1 cellular context compared by ENCODE assay signal in the genomic region with DNA sequence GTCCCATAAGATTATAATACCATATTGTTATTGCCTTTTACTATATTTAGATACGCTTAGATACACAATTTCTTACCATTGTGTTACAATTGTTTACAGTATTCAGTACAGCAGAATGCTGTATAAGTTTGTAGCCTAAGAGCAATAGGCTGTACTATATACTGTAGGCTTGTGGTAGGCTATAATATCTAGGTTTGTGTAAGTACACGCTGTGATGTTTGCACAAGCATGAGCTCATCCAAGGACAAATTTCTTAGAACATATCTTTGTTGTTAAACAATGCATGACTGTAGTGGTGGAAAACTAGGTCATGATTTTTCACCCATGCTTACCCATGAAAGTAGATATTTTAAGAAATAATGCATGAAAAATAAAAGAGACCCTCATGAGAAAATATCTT.
TF ChIP-seq lines count a peak whose summit lies in the region.

No MANE protein-coding gene starts in this region.

TF ChIP-seq in HepG2, 621 proteins besides CTCF, POLR2A, EP300 and RAD21 (continued from another document and continues in another):
- TF ChIP-seq, protein P1, sequence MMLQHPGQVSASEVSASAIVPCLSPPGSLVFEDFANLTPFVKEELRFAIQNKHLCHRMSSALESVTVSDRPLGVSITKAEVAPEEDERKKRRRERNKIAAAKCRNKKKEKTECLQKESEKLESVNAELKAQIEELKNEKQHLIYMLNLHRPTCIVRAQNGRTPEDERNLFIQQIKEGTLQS (CRISPR knock-in tag; IDR thresholded peaks at IDR 0.05): peak; percentile 74; the same call in 1 of the 2 replicates
- no peak for TF ChIP-seq ASH2L (IDR thresholded peaks at IDR 0.05; ENCODE audit: insufficient read length, low read depth, low read length)
- TF ChIP-seq, protein P2, sequence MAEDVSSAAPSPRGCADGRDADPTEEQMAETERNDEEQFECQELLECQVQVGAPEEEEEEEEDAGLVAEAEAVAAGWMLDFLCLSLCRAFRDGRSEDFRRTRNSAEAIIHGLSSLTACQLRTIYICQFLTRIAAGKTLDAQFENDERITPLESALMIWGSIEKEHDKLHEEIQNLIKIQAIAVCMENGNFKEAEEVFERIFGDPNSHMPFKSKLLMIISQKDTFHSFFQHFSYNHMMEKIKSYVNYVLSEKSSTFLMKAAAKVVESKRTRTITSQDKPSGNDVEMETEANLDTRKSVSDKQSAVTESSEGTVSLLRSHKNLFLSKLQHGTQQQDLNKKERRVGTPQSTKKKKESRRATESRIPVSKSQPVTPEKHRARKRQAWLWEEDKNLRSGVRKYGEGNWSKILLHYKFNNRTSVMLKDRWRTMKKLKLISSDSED (CRISPR knock-in tag; IDR thresholded peaks at IDR 0.05): no peak
- no peak for TF ChIP-seq MLLT10 (CRISPR knock-in tag; IDR thresholded peaks at IDR 0.05)
- no peak for TF ChIP-seq GZF1 (CRISPR knock-in tag; IDR thresholded peaks at IDR 0.05)
- TF ChIP-seq NAIF1 (CRISPR knock-in tag; IDR thresholded peaks at IDR 0.05; ENCODE audit: borderline replicate concordance): no peak
- TF ChIP-seq BCL6 (CRISPR knock-in tag; IDR thresholded peaks at IDR 0.05): peak; percentile 60
- TF ChIP-seq IKZF1 (IDR thresholded peaks at IDR 0.05): no peak
- TF ChIP-seq, protein P3, sequence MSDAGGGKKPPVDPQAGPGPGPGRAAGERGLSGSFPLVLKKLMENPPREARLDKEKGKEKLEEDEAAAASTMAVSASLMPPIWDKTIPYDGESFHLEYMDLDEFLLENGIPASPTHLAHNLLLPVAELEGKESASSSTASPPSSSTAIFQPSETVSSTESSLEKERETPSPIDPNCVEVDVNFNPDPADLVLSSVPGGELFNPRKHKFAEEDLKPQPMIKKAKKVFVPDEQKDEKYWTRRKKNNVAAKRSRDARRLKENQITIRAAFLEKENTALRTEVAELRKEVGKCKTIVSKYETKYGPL (CRISPR knock-in tag; IDR thresholded peaks at IDR 0.05): no peak
- no peak for TF ChIP-seq HNRNPK (IDR thresholded peaks at IDR 0.05; ENCODE audit: low read depth, low read length, poor library complexity, severe bottlenecking)
- no peak for TF ChIP-seq KDM4B (CRISPR knock-in tag; IDR thresholded peaks at IDR 0.05)
- TF ChIP-seq SOX6 (IDR thresholded peaks at IDR 0.05): no peak
- TF ChIP-seq SOX6 (CRISPR knock-in tag; IDR thresholded peaks at IDR 0.05): peak; percentile 75
- TF ChIP-seq, protein P4, sequence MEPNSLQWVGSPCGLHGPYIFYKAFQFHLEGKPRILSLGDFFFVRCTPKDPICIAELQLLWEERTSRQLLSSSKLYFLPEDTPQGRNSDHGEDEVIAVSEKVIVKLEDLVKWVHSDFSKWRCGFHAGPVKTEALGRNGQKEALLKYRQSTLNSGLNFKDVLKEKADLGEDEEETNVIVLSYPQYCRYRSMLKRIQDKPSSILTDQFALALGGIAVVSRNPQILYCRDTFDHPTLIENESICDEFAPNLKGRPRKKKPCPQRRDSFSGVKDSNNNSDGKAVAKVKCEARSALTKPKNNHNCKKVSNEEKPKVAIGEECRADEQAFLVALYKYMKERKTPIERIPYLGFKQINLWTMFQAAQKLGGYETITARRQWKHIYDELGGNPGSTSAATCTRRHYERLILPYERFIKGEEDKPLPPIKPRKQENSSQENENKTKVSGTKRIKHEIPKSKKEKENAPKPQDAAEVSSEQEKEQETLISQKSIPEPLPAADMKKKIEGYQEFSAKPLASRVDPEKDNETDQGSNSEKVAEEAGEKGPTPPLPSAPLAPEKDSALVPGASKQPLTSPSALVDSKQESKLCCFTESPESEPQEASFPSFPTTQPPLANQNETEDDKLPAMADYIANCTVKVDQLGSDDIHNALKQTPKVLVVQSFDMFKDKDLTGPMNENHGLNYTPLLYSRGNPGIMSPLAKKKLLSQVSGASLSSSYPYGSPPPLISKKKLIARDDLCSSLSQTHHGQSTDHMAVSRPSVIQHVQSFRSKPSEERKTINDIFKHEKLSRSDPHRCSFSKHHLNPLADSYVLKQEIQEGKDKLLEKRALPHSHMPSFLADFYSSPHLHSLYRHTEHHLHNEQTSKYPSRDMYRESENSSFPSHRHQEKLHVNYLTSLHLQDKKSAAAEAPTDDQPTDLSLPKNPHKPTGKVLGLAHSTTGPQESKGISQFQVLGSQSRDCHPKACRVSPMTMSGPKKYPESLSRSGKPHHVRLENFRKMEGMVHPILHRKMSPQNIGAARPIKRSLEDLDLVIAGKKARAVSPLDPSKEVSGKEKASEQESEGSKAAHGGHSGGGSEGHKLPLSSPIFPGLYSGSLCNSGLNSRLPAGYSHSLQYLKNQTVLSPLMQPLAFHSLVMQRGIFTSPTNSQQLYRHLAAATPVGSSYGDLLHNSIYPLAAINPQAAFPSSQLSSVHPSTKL (CRISPR knock-in tag; IDR thresholded peaks at IDR 0.05): peak; percentile 83
- TF ChIP-seq SYNCRIP (IDR thresholded peaks at IDR 0.05; ENCODE audit: insufficient read depth, low read depth, low read length): no peak
- TF ChIP-seq, protein P5, sequence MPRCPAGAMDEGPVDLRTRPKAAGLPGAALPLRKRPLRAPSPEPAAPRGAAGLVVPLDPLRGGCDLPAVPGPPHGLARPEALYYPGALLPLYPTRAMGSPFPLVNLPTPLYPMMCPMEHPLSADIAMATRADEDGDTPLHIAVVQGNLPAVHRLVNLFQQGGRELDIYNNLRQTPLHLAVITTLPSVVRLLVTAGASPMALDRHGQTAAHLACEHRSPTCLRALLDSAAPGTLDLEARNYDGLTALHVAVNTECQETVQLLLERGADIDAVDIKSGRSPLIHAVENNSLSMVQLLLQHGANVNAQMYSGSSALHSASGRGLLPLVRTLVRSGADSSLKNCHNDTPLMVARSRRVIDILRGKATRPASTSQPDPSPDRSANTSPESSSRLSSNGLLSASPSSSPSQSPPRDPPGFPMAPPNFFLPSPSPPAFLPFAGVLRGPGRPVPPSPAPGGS (CRISPR knock-in tag; IDR thresholded peaks at IDR 0.05): no peak
- 0 out of 2 replicates have a peak, but pooled peaks have one; percentile 53 for TF ChIP-seq JUND (CRISPR knock-in tag; IDR thresholded peaks at IDR 0.05)
- no peak for TF ChIP-seq KAT2B (IDR thresholded peaks at IDR 0.05; ENCODE audit: borderline replicate concordance, low read depth, low read length)
- no peak for TF ChIP-seq TAF1 (CRISPR knock-in tag; IDR thresholded peaks at IDR 0.05)
- TF ChIP-seq ZNF737 (CRISPR knock-in tag; IDR thresholded peaks at IDR 0.05; ENCODE audit: borderline replicate concordance): no peak
- no peak for TF ChIP-seq ZNF484 (CRISPR knock-in tag; IDR thresholded peaks at IDR 0.05; ENCODE audit: borderline replicate concordance, low read depth)
- no peak for TF ChIP-seq ZNF263 (CRISPR knock-in tag; IDR thresholded peaks at IDR 0.05)
- TF ChIP-seq, protein P6, sequence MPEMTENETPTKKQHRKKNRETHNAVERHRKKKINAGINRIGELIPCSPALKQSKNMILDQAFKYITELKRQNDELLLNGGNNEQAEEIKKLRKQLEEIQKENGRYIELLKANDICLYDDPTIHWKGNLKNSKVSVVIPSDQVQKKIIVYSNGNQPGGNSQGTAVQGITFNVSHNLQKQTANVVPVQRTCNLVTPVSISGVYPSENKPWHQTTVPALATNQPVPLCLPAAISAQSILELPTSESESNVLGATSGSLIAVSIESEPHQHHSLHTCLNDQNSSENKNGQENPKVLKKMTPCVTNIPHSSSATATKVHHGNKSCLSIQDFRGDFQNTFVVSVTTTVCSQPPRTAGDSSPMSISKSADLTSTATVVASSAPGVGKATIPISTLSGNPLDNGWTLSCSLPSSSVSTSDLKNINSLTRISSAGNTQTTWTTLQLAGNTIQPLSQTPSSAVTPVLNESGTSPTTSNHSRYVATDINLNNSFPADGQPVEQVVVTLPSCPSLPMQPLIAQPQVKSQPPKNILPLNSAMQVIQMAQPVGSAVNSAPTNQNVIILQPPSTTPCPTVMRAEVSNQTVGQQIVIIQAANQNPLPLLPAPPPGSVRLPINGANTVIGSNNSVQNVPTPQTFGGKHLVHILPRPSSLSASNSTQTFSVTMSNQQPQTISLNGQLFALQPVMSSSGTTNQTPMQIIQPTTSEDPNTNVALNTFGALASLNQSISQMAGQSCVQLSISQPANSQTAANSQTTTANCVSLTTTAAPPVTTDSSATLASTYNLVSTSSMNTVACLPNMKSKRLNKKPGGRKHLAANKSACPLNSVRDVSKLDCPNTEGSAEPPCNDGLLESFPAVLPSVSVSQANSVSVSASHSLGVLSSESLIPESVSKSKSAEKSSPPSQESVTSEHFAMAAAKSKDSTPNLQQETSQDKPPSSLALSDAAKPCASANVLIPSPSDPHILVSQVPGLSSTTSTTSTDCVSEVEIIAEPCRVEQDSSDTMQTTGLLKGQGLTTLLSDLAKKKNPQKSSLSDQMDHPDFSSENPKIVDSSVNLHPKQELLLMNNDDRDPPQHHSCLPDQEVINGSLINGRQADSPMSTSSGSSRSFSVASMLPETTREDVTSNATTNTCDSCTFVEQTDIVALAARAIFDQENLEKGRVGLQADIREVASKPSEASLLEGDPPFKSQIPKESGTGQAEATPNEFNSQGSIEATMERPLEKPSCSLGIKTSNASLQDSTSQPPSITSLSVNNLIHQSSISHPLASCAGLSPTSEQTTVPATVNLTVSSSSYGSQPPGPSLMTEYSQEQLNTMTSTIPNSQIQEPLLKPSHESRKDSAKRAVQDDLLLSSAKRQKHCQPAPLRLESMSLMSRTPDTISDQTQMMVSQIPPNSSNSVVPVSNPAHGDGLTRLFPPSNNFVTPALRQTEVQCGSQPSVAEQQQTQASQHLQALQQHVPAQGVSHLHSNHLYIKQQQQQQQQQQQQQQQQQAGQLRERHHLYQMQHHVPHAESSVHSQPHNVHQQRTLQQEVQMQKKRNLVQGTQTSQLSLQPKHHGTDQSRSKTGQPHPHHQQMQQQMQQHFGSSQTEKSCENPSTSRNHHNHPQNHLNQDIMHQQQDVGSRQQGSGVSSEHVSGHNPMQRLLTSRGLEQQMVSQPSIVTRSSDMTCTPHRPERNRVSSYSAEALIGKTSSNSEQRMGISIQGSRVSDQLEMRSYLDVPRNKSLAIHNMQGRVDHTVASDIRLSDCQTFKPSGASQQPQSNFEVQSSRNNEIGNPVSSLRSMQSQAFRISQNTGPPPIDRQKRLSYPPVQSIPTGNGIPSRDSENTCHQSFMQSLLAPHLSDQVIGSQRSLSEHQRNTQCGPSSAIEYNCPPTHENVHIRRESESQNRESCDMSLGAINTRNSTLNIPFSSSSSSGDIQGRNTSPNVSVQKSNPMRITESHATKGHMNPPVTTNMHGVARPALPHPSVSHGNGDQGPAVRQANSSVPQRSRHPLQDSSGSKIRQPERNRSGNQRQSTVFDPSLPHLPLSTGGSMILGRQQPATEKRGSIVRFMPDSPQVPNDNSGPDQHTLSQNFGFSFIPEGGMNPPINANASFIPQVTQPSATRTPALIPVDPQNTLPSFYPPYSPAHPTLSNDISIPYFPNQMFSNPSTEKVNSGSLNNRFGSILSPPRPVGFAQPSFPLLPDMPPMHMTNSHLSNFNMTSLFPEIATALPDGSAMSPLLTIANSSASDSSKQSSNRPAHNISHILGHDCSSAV (CRISPR knock-in tag; IDR thresholded peaks at IDR 0.05; ENCODE audit: borderline replicate concordance): no peak
- TF ChIP-seq, protein P7, sequence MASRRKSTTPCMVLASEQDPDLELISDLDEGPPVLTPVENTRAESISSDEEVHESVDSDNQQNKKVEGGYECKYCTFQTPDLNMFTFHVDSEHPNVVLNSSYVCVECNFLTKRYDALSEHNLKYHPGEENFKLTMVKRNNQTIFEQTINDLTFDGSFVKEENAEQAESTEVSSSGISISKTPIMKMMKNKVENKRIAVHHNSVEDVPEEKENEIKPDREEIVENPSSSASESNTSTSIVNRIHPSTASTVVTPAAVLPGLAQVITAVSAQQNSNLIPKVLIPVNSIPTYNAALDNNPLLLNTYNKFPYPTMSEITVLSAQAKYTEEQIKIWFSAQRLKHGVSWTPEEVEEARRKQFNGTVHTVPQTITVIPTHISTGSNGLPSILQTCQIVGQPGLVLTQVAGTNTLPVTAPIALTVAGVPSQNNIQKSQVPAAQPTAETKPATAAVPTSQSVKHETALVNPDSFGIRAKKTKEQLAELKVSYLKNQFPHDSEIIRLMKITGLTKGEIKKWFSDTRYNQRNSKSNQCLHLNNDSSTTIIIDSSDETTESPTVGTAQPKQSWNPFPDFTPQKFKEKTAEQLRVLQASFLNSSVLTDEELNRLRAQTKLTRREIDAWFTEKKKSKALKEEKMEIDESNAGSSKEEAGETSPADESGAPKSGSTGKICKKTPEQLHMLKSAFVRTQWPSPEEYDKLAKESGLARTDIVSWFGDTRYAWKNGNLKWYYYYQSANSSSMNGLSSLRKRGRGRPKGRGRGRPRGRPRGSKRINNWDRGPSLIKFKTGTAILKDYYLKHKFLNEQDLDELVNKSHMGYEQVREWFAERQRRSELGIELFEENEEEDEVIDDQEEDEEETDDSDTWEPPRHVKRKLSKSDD (CRISPR knock-in tag; IDR thresholded peaks at IDR 0.05; ENCODE audit: low read depth): no peak
- no peak for TF ChIP-seq ZNF652 (CRISPR knock-in tag; IDR thresholded peaks at IDR 0.05; ENCODE audit: borderline replicate concordance, low read depth)
- TF ChIP-seq IRX3 (CRISPR knock-in tag; IDR thresholded peaks at IDR 0.05; ENCODE audit: borderline replicate concordance, low read depth): no peak
- TF ChIP-seq PAWR (CRISPR knock-in tag; IDR thresholded peaks at IDR 0.05; ENCODE audit: borderline replicate concordance): no peak
- TF ChIP-seq, protein P8, sequence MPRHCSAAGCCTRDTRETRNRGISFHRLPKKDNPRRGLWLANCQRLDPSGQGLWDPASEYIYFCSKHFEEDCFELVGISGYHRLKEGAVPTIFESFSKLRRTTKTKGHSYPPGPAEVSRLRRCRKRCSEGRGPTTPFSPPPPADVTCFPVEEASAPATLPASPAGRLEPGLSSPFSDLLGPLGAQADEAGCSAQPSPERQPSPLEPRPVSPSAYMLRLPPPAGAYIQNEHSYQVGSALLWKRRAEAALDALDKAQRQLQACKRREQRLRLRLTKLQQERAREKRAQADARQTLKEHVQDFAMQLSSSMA (CRISPR knock-in tag; IDR thresholded peaks at IDR 0.05): no peak
- TF ChIP-seq FOXM1 (CRISPR knock-in tag; IDR thresholded peaks at IDR 0.05): no peak
- TF ChIP-seq FOSL1 (CRISPR knock-in tag; IDR thresholded peaks at IDR 0.05; ENCODE audit: borderline replicate concordance): peak; percentile 37; the same call in 1 of the 2 replicates
- no peak for TF ChIP-seq RCOR2 (CRISPR knock-in tag; IDR thresholded peaks at IDR 0.05)
- TF ChIP-seq, protein P9, sequence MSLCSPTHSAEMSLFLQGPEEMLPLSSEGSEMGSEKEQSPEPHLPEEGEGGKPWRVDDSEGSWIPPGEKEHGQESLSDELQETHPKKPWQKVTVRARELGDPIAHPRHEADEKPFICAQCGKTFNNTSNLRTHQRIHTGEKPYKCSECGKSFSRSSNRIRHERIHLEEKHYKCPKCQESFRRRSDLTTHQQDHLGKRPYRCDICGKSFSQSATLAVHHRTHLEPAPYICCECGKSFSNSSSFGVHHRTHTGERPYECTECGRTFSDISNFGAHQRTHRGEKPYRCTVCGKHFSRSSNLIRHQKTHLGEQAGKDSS (CRISPR knock-in tag; IDR thresholded peaks at IDR 0.05; ENCODE audit: borderline replicate concordance, low read depth): no peak
- TF ChIP-seq, protein P10, sequence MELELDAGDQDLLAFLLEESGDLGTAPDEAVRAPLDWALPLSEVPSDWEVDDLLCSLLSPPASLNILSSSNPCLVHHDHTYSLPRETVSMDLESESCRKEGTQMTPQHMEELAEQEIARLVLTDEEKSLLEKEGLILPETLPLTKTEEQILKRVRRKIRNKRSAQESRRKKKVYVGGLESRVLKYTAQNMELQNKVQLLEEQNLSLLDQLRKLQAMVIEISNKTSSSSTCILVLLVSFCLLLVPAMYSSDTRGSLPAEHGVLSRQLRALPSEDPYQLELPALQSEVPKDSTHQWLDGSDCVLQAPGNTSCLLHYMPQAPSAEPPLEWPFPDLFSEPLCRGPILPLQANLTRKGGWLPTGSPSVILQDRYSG (CRISPR knock-in tag; IDR thresholded peaks at IDR 0.05): no peak
